Comparison of ENCODE assay signal across 1 cellular context in the genomic region with DNA sequence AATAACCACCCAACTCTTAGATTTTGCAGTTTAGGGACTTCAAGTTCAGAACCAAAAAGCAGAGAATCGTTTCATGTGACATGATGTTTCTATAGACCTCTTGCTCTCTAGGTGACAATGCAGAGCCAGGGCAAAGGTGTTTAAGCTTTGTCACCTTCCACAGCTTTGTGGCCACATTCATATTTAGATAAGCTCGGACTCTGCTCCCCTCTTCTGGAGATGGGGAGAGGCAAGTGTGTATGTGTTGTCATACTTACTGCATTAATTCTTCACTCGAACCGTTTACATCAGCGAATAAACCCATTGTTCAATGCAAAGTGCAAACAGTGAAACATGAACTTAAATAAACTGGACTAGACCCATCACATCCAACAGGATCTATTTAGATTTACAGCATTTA.
TF ChIP-seq lines count a peak whose summit lies in the region.

No MANE protein-coding gene starts in this region.

TF ChIP-seq in HepG2, 621 proteins besides CTCF, POLR2A, EP300 and RAD21 (continued from another document and continues in another):
- TF ChIP-seq, protein P1, sequence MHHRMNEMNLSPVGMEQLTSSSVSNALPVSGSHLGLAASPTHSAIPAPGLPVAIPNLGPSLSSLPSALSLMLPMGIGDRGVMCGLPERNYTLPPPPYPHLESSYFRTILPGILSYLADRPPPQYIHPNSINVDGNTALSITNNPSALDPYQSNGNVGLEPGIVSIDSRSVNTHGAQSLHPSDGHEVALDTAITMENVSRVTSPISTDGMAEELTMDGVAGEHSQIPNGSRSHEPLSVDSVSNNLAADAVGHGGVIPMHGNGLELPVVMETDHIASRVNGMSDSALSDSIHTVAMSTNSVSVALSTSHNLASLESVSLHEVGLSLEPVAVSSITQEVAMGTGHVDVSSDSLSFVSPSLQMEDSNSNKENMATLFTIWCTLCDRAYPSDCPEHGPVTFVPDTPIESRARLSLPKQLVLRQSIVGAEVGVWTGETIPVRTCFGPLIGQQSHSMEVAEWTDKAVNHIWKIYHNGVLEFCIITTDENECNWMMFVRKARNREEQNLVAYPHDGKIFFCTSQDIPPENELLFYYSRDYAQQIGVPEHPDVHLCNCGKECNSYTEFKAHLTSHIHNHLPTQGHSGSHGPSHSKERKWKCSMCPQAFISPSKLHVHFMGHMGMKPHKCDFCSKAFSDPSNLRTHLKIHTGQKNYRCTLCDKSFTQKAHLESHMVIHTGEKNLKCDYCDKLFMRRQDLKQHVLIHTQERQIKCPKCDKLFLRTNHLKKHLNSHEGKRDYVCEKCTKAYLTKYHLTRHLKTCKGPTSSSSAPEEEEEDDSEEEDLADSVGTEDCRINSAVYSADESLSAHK (CRISPR knock-in tag; IDR thresholded peaks at IDR 0.05; ENCODE audit: borderline replicate concordance): no peak
- TF ChIP-seq, protein P2, sequence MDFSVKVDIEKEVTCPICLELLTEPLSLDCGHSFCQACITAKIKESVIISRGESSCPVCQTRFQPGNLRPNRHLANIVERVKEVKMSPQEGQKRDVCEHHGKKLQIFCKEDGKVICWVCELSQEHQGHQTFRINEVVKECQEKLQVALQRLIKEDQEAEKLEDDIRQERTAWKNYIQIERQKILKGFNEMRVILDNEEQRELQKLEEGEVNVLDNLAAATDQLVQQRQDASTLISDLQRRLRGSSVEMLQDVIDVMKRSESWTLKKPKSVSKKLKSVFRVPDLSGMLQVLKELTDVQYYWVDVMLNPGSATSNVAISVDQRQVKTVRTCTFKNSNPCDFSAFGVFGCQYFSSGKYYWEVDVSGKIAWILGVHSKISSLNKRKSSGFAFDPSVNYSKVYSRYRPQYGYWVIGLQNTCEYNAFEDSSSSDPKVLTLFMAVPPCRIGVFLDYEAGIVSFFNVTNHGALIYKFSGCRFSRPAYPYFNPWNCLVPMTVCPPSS (IDR thresholded peaks at IDR 0.05): no peak
- TF ChIP-seq IRF1 (CRISPR knock-in tag; IDR thresholded peaks at IDR 0.05; ENCODE audit: low read depth) (no peak), SRY (CRISPR knock-in tag; IDR thresholded peaks at IDR 0.05) (no peak), HNRNPUL1 (IDR thresholded peaks at IDR 0.05; ENCODE audit: low read depth, low read length) (no peak), TCF7L2 (IDR thresholded peaks at IDR 0.05; ENCODE audit: low read depth, low read length) (no peak), ELF3 (CRISPR knock-in tag; IDR thresholded peaks at IDR 0.05) (peak; percentile 16; the same call in 1 of the 2 replicates), PAWR (CRISPR knock-in tag; IDR thresholded peaks at IDR 0.05; ENCODE audit: borderline replicate concordance) (no peak), LRRFIP1 (CRISPR knock-in tag; conservative IDR thresholded peaks at IDR 0.05) (no peak), ATF6 (CRISPR knock-in tag; conservative IDR thresholded peaks at IDR 0.05) (no peak), PHF21A (CRISPR knock-in tag; IDR thresholded peaks at IDR 0.05) (no peak), NR2F1 (CRISPR knock-in tag; IDR thresholded peaks at IDR 0.05) (no peak), CREB1 (IDR thresholded peaks at IDR 0.05) (0 out of 2 replicates have a peak, but pooled peaks have one; percentile 4), CREB1 (CRISPR knock-in tag; IDR thresholded peaks at IDR 0.05) (no peak; the same call in 1 of the 2 replicates), ATF7-NPFF (CRISPR knock-in tag; IDR thresholded peaks at IDR 0.05; ENCODE audit: low read depth) (no peak), STAG1 (CRISPR knock-in tag; IDR thresholded peaks at IDR 0.05) (peak; percentile 84), REL (CRISPR knock-in tag; conservative IDR thresholded peaks at IDR 0.05) (no peak), ZNF331 (CRISPR knock-in tag; IDR thresholded peaks at IDR 0.05) (no peak), ZSCAN29 (CRISPR knock-in tag; conservative IDR thresholded peaks at IDR 0.05) (no peak), PAXIP1 (CRISPR knock-in tag; conservative IDR thresholded peaks at IDR 0.05) (peak; percentile 24; the same call in 1 of the 2 replicates), ZNF510 (CRISPR knock-in tag; IDR thresholded peaks at IDR 0.05; ENCODE audit: low read depth) (no peak), ZKSCAN5 (CRISPR knock-in tag; IDR thresholded peaks at IDR 0.05) (no peak), FOXP4 (CRISPR knock-in tag; IDR thresholded peaks at IDR 0.05) (0 out of 2 replicates have a peak, but pooled peaks have one; percentile 35), ZBTB20 (CRISPR knock-in tag; IDR thresholded peaks at IDR 0.05; ENCODE audit: borderline replicate concordance, low read depth) (no peak), ZSCAN9 (CRISPR knock-in tag; IDR thresholded peaks at IDR 0.05; ENCODE audit: borderline replicate concordance) (no peak), ZNF44 (CRISPR knock-in tag; IDR thresholded peaks at IDR 0.05) (no peak), ZBTB8A (CRISPR knock-in tag; IDR thresholded peaks at IDR 0.05; ENCODE audit: borderline replicate concordance, low read depth) (no peak), SOX6 (IDR thresholded peaks at IDR 0.05) (no peak), SOX6 (CRISPR knock-in tag; IDR thresholded peaks at IDR 0.05) (peak; percentile 83)
- TF ChIP-seq, protein P3, sequence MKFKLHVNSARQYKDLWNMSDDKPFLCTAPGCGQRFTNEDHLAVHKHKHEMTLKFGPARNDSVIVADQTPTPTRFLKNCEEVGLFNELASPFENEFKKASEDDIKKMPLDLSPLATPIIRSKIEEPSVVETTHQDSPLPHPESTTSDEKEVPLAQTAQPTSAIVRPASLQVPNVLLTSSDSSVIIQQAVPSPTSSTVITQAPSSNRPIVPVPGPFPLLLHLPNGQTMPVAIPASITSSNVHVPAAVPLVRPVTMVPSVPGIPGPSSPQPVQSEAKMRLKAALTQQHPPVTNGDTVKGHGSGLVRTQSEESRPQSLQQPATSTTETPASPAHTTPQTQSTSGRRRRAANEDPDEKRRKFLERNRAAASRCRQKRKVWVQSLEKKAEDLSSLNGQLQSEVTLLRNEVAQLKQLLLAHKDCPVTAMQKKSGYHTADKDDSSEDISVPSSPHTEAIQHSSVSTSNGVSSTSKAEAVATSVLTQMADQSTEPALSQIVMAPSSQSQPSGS (CRISPR knock-in tag; IDR thresholded peaks at IDR 0.05): 0 out of 2 replicates have a peak, but pooled peaks have one; percentile 34
- TF ChIP-seq, protein P4, sequence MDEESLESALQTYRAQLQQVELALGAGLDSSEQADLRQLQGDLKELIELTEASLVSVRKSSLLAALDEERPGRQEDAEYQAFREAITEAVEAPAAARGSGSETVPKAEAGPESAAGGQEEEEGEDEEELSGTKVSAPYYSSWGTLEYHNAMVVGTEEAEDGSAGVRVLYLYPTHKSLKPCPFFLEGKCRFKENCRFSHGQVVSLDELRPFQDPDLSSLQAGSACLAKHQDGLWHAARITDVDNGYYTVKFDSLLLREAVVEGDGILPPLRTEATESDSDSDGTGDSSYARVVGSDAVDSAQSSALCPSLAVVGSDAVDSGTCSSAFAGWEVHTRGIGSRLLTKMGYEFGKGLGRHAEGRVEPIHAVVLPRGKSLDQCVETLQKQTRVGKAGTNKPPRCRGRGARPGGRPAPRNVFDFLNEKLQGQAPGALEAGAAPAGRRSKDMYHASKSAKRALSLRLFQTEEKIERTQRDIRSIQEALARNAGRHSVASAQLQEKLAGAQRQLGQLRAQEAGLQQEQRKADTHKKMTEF (CRISPR knock-in tag; IDR thresholded peaks at IDR 0.05): no peak
- TF ChIP-seq, protein P5, sequence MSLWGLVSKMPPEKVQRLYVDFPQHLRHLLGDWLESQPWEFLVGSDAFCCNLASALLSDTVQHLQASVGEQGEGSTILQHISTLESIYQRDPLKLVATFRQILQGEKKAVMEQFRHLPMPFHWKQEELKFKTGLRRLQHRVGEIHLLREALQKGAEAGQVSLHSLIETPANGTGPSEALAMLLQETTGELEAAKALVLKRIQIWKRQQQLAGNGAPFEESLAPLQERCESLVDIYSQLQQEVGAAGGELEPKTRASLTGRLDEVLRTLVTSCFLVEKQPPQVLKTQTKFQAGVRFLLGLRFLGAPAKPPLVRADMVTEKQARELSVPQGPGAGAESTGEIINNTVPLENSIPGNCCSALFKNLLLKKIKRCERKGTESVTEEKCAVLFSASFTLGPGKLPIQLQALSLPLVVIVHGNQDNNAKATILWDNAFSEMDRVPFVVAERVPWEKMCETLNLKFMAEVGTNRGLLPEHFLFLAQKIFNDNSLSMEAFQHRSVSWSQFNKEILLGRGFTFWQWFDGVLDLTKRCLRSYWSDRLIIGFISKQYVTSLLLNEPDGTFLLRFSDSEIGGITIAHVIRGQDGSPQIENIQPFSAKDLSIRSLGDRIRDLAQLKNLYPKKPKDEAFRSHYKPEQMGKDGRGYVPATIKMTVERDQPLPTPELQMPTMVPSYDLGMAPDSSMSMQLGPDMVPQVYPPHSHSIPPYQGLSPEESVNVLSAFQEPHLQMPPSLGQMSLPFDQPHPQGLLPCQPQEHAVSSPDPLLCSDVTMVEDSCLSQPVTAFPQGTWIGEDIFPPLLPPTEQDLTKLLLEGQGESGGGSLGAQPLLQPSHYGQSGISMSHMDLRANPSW (CRISPR knock-in tag; IDR thresholded peaks at IDR 0.05; ENCODE audit: borderline replicate concordance): no peak
